In the genomic region with DNA sequence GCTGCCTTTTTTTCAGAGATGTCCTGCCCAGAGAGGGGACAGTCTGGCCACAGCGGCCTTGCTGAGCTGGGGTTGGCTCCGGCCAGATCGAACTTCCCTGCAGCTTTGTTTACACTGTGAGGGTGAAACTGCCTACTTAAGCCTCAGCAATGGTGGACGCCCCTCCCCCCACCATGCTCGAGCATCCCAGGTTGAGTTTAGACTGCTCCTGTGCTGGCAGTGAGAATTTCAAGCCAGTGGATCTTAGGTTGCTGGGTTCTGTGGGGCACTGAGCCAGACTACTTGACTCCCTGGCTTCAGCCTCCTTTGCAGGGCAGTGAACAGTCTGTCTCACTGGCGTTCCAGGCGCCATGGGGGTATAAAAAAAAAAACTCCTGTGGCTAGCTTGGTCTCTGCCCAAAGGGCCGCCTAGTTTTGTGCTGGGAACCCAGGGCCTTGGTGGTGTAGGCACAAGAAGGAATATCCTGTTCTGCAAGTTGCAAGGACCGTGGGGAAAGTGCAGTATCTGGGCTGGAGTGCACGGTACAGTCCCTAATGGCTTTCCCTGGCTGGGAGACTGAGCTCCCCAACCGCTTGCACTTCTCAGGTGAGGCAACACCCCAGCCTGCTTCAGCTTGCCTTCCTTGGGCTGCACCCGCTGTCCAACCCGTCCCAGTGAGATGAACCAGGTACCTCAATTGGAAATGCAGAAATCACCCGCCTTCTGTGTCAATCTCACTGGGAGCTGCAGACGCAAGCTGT, we compare ENCODE assay signal across 22 cellular contexts.
A peak's percentile ranks its signal among the peaks of the same experiment; 100 is the strongest.
DNase-seq lines count a peak whose midpoint lies in the region; ATAC-seq, FAIRE-seq and TF ChIP-seq lines count a peak whose summit lies in the region.
"Had no signal": no experiment of that assay in that cellular context is flagged by ENCODE, and none has a peak within 500 bp of the region (broad histone marks: within the 10 kb centered on the region; RNA-seq: fewer than 3 reads in every experiment).

No MANE protein-coding gene starts in this region.

- no peak for TF ChIP-seq CTCF in IMR-90 (conservative IDR thresholded peaks at IDR 0.05; ENCODE audit: low read depth, low read length)
- TF ChIP-seq CTCF in WTC11 (IDR thresholded peaks at IDR 0.05): no peak
- TF ChIP-seq CTCF in keratinocyte (optimal IDR thresholded peaks at IDR 0.05 in 1 of 3, IDR thresholded peaks at IDR 0.05 in 1 of 3, conservative IDR thresholded peaks at IDR 0.05 in 1 of 3; ENCODE audit: extremely low read depth in 1 of 3, insufficient read depth in 2 of 3, low read length in 3 of 3): no peak
- TF ChIP-seq CTCF in thyroid gland (IDR thresholded peaks at IDR 0.05): no peak
- no peak for TF ChIP-seq CTCF in CD14-positive monocyte (IDR thresholded peaks at IDR 0.05)
- no peak for TF ChIP-seq CTCF in Calu3 (IDR thresholded peaks at IDR 0.05; ENCODE audit: unreplicated experiment)

- DNase-seq in IMR-90 (no peak), WTC11 (ENCODE audit: low spot score) (peak; percentile 57), keratinocyte (ENCODE audit: low read depth, low spot score) (no peak), thyroid gland (peak; percentile 94 to 96), CD14-positive monocyte (ENCODE audit: low spot score) (no peak), Calu3 (no peak)
- DNase-seq in activated CD4-positive, alpha-beta memory T cell treated with anti-CD3 and anti-CD28 coated beads, Interleukin-2, amount 10 ng/mL, durations not matched to agents 7 days and 5 days: no peak
- DNase-seq: activated CD4-positive, alpha-beta T cell treated with anti-CD3 and anti-CD28 coated beads, Interleukin-2, amount 50 U/mL, for 4 hours; activated CD8-positive, alpha-beta memory T cell treated with anti-CD3 and anti-CD28 coated beads, Interleukin-2, amount 50 U/mL, for 48 hours; activated effector memory CD4-positive, alpha-beta T cell treated with anti-CD3 and anti-CD28 coated beads, Interleukin-2, amount 50 U/mL, for 16 hours; COR-L47; effector CD4-positive, alpha-beta T cell; HFFc6; Kasumi-1; left cardiac atrium; NCI-H1694; NCI-H226; Peyer's patch; stimulated activated CD4-positive, alpha-beta T cell treated with anti-CD3 and anti-CD28 coated beads, Interleukin-2, amount 100 ng/mL, for 24 hours had no signal

- H3K27ac ChIP-seq in IMR-90 (ENCODE audit: insufficient read depth, low read length): no peak overlapping the region
- no peak overlapping the region for H3K27ac ChIP-seq in keratinocyte (ENCODE audit: control insufficient read depth, insufficient read depth, low read length)
- peak overlapping the region; percentile 51 to 81 (median 61) for H3K27ac ChIP-seq in thyroid gland
- H3K27ac ChIP-seq: Peyer's patch had no signal

- H2BK5ac ChIP-seq in IMR-90 (ENCODE audit: low read depth, low read length, poor library complexity, severe bottlenecking): no peak overlapping the region

- H2AFZ ChIP-seq in IMR-90 (replicated peaks; ENCODE audit: low read length, poor library complexity) (no peak overlapping the region), keratinocyte (ENCODE audit: control insufficient read depth, low read length) (peak overlapping the region; percentile 78)

- H3K23ac ChIP-seq in IMR-90 (ENCODE audit: low read depth, low read length): no peak overlapping the region

- H3K9me3 Mint-ChIP-seq in WTC11 (peaks cover 28% of the 10 kb centered on the region), CD14-positive monocyte (peaks cover 5 to 15% (median 8%) of the 10 kb centered on the region in 7 donors), Calu3 (ENCODE audit: low read depth, unreplicated experiment) (peaks cover 20% of the 10 kb centered on the region)
- peaks cover 7% of the 10 kb centered on the region for H3K9me3 Mint-ChIP-seq in activated CD4-positive, alpha-beta memory T cell treated with anti-CD3 and anti-CD28 coated beads, Interleukin-2, amount 10 ng/mL, durations not matched to agents 7 days and 5 days

- intact Hi-C loops in IMR-90 (cut with micrococcal nuclease): no loop called here
- intact Hi-C loops in thyroid gland (cut with DNase I): no loop called here
- intact Hi-C loops in CD14-positive monocyte (cut with micrococcal nuclease): no loop called here
- intact Hi-C loops in Calu3 (cut with micrococcal nuclease; ENCODE audit: unreplicated experiment): no loop called here

- no peaks in the 10 kb centered on the region for H3K79me1 ChIP-seq in IMR-90 (ENCODE audit: low read depth in 1 of 2, low read length in 2 of 2)

- peaks cover 3% of the 10 kb centered on the region; the same call in 1 of the 2 replicates for H3K9me3 ChIP-seq in IMR-90 (ENCODE audit: control insufficient read depth, insufficient read depth, low read length)
- no peaks in the 10 kb centered on the region for H3K9me3 ChIP-seq in keratinocyte (ENCODE audit: control insufficient read depth, low read depth, low read length)
- H3K9me3 ChIP-seq in thyroid gland: no peaks in the 10 kb centered on the region
- H3K9me3 ChIP-seq: Peyer's patch had no signal

- no peak overlapping the region for H2BK15ac ChIP-seq in IMR-90 (ENCODE audit: low read depth, low read length)

- ATAC-seq in IMR-90 (ENCODE audit: low read depth): no peak
- peak; percentile 85 for ATAC-seq in WTC11
- ATAC-seq: stimulated activated effector memory CD8-positive, alpha-beta T cell treated with anti-CD3 and anti-CD28 coated beads, Interleukin-12 subunit alpha, Interleukin-12 subunit beta, amount 100 ng/mL, for 72 hours had no signal

- no peaks in the 10 kb centered on the region for H3K9me1 ChIP-seq in IMR-90 (ENCODE audit: insufficient read depth, low read length)
- H3K9me1 ChIP-seq in keratinocyte (ENCODE audit: control insufficient read depth, extremely low read depth, insufficient read depth, low read length): no peaks in the 10 kb centered on the region

- H3K18ac ChIP-seq in IMR-90 (ENCODE audit: low read depth, low read length): no peak overlapping the region

- dilution Hi-C loops in IMR-90 (cut with HindIII; ENCODE audit: low sequenced_read_pairs, unreplicated experiment) (no loop called here), keratinocyte (cut with MboI; ENCODE audit: extremely low pct_ligation_motif_present, low sequenced_read_pairs) (no loop called here)

- no peak overlapping the region for H3K4ac ChIP-seq in IMR-90 (ENCODE audit: low read depth, low read length)

- H3K4me2 ChIP-seq in IMR-90 (ENCODE audit: low read depth, low read length): no peak overlapping the region
- H3K4me2 ChIP-seq in keratinocyte (ENCODE audit: control insufficient read depth, extremely low read depth, insufficient read depth, low read depth, low read length): peak overlapping the region; percentile 39

- no peak overlapping the region for H4K8ac ChIP-seq in IMR-90 (ENCODE audit: low read depth in 2 of 2, low read length in 2 of 2)

- H3K27me3 Mint-ChIP-seq in WTC11 (ENCODE audit: low read depth) (peaks cover 6% of the 10 kb centered on the region), CD14-positive monocyte (ENCODE audit: low read depth in 3 of 3) (no peaks in the 10 kb centered on the region), Calu3 (ENCODE audit: unreplicated experiment) (no peaks in the 10 kb centered on the region)
- no peaks in the 10 kb centered on the region for H3K27me3 Mint-ChIP-seq in activated CD4-positive, alpha-beta memory T cell treated with anti-CD3 and anti-CD28 coated beads, Interleukin-2, amount 10 ng/mL, durations not matched to agents 7 days and 5 days

- H3K27ac Mint-ChIP-seq in WTC11 (no peak overlapping the region), CD14-positive monocyte (no peak overlapping the region), Calu3 (ENCODE audit: unreplicated experiment) (no peak overlapping the region)
- no peak overlapping the region for H3K27ac Mint-ChIP-seq in activated CD4-positive, alpha-beta memory T cell treated with anti-CD3 and anti-CD28 coated beads, Interleukin-2, amount 10 ng/mL, durations not matched to agents 7 days and 5 days
- H3K27ac Mint-ChIP-seq: HFFc6; stimulated activated effector memory CD8-positive, alpha-beta T cell treated with anti-CD3 and anti-CD28 coated beads, Interleukin-12 subunit alpha, Interleukin-12 subunit beta, amount 100 ng/mL, for 72 hours had no signal

- H3K79me2 ChIP-seq in keratinocyte (ENCODE audit: control insufficient read depth, insufficient read depth, low read length): no peaks in the 10 kb centered on the region

- H4K91ac ChIP-seq in IMR-90 (ENCODE audit: insufficient read depth, low read depth, low read length): no peak overlapping the region

- TF ChIP-seq POLR2A in IMR-90 (IDR thresholded peaks at IDR 0.05; ENCODE audit: low read depth, low read length) (no peak), thyroid gland (IDR thresholded peaks at IDR 0.05) (no peak)

- H3K36me3 ChIP-seq in IMR-90 (ENCODE audit: control insufficient read depth, insufficient read depth, low read length) (no peaks in the 10 kb centered on the region), keratinocyte (ENCODE audit: control insufficient read depth in 2 of 2, extremely low read depth in 1 of 2, insufficient read depth in 2 of 2, low read length in 2 of 2) (no peaks in the 10 kb centered on the region), thyroid gland (no peaks in the 10 kb centered on the region)
- H3K36me3 ChIP-seq: Peyer's patch had no signal

- 94% methylated on average over 3 of the region's 15 CpGs; no CpG with 5 or more reads in 1 of the 2 experiments for WGBS in IMR-90 (ENCODE audit: extremely low coverage in 2 of 2, insufficient read length in 1 of 2), 2 experiments
- whole genome bisulfite sequencing in thyroid gland, 2 donors: 48 to 51% methylated on average over 13 to 15 of the region's 15 CpGs

- no TSS peak for BruUV-seq in IMR-90 (replicated peaks; lab: Mats Ljungman, UMichigan)
- no TSS peak for BruUV-seq in Calu3 (replicated peaks; lab: Mats Ljungman, UMichigan)

- no peak overlapping the region for H2BK120ac ChIP-seq in IMR-90 (ENCODE audit: low read depth, low read length)

- no peak overlapping the region for H2BK20ac ChIP-seq in IMR-90 (ENCODE audit: low read depth, low read length)

- H4K20me1 ChIP-seq in IMR-90 (ENCODE audit: insufficient read depth, low read length) (no peaks in the 10 kb centered on the region), keratinocyte (ENCODE audit: control insufficient read depth, extremely low read depth, insufficient read depth, low read length) (no peaks in the 10 kb centered on the region)

- H3K4me1 ChIP-seq in IMR-90 (ENCODE audit: control insufficient read depth, insufficient read depth, low read length): no peaks in the 10 kb centered on the region
- peaks cover 4% of the 10 kb centered on the region for H3K4me1 ChIP-seq in keratinocyte (ENCODE audit: control insufficient read depth, extremely low read depth, insufficient read depth, low read length)
- peaks cover 4 to 13% of the 10 kb centered on the region in 2 donors for H3K4me1 ChIP-seq in thyroid gland
- H3K4me1 ChIP-seq: Peyer's patch had no signal

- H3K9ac ChIP-seq in IMR-90 (ENCODE audit: low read depth, low read length): no peak overlapping the region
- H3K9ac ChIP-seq in keratinocyte (ENCODE audit: control insufficient read depth, extremely low read depth, insufficient read depth, low read length): no peak overlapping the region

- no peak overlapping the region for H4K5ac ChIP-seq in IMR-90 (ENCODE audit: low read depth, low read length)

- H2AK5ac ChIP-seq in IMR-90 (ENCODE audit: low read depth, low read length): no peak overlapping the region

- no peak for TF ChIP-seq RAD21 in IMR-90 (IDR thresholded peaks at IDR 0.05; ENCODE audit: low read length)

- H3K4me3 ChIP-seq in IMR-90 (ENCODE audit: insufficient read depth, low read depth, low read length): no peak overlapping the region
- peak overlapping the region in 1 of 3 experiments; percentile 17 for H3K4me3 ChIP-seq in keratinocyte (ENCODE audit: control insufficient read depth in 2 of 3, extremely low read depth in 1 of 3, insufficient read depth in 2 of 3, low read depth in 1 of 3, low read length in 3 of 3)
- no peak overlapping the region for H3K4me3 ChIP-seq in thyroid gland (replicated peaks in 1 of 3)
- H3K4me3 ChIP-seq: Peyer's patch had no signal

- H2AK9ac ChIP-seq in IMR-90 (replicated peaks; ENCODE audit: low read depth, low read length, poor library complexity): peak overlapping the region; percentile 1

- in situ Hi-C loops in IMR-90 (cut with MboI; ENCODE audit: low sequenced_read_pairs): no loop called here

- H3K56ac ChIP-seq in IMR-90 (ENCODE audit: extremely low read depth, insufficient read depth, low read length): no peak overlapping the region

- no peak overlapping the region for H3K14ac ChIP-seq in IMR-90 (replicated peaks; ENCODE audit: low read depth, low read length)

- POLR2A ChIA-PET in IMR-90 (lab: Charles Lee; ENCODE audit: unreplicated experiment) (no interaction called here), WTC11 (lab: Charles Lee) (no interaction called here)
- POLR2A ChIA-PET in activated CD4-positive, alpha-beta memory T cell treated with anti-CD3 and anti-CD28 coated beads, Interleukin-2, amount 10 ng/mL, durations not matched to agents 7 days and 5 days (lab: Charles Lee): no interaction called here

- peaks cover 12% of the 10 kb centered on the region for H3K36me3 Mint-ChIP-seq in WTC11
- no peaks in the 10 kb centered on the region for H3K36me3 Mint-ChIP-seq in activated CD4-positive, alpha-beta memory T cell treated with anti-CD3 and anti-CD28 coated beads, Interleukin-2, amount 10 ng/mL, durations not matched to agents 7 days and 5 days (ENCODE audit: low read depth)
- H3K36me3 Mint-ChIP-seq in CD14-positive monocyte: no peaks in the 10 kb centered on the region
- H3K36me3 Mint-ChIP-seq in Calu3 (ENCODE audit: insufficient read depth, unreplicated experiment): peaks cover 37% of the 10 kb centered on the region
- H3K36me3 Mint-ChIP-seq: stimulated activated effector memory CD8-positive, alpha-beta T cell treated with anti-CD3 and anti-CD28 coated beads, Interleukin-12 subunit alpha, Interleukin-12 subunit beta, amount 100 ng/mL, for 72 hours had no signal

- CTCF ChIA-PET in IMR-90 (lab: Yijun Ruan, JAX) (interaction anchor here (0.7 kb wide), 1 partner anchor 200 kb away, joined by 3 read pairs; no protein-coding TSS in a partner anchor), WTC11 (lab: Charles Lee) (interaction anchor here (1.2 to 1.8 kb wide), 2 partner anchors 22 to 301 kb away, joined by 3 to 4 read pairs; no protein-coding TSS in a partner anchor), Calu3 (lab: Charles Lee) (interaction anchor here (0.6 kb wide), 1 partner anchor 390 kb away, joined by 4 read pairs; no protein-coding TSS in a partner anchor)
- CTCF ChIA-PET in activated CD4-positive, alpha-beta memory T cell treated with anti-CD3 and anti-CD28 coated beads, Interleukin-2, amount 10 ng/mL, durations not matched to agents 7 days and 5 days (lab: Charles Lee): no interaction called here

- FAIRE-seq in keratinocyte (lab: Jason Lieb, UNC): peak; percentile 55
- FAIRE-seq: GM19239, HTR-8/SVneo had no signal

- no peak overlapping the region for H3K4me3 Mint-ChIP-seq in WTC11
- no peak overlapping the region for H3K4me3 Mint-ChIP-seq in activated CD4-positive, alpha-beta memory T cell treated with anti-CD3 and anti-CD28 coated beads, Interleukin-2, amount 10 ng/mL, durations not matched to agents 7 days and 5 days
- H3K4me3 Mint-ChIP-seq in CD14-positive monocyte: no peak overlapping the region
- no peak overlapping the region for H3K4me3 Mint-ChIP-seq in Calu3 (ENCODE audit: low read depth, unreplicated experiment)
- H3K4me3 Mint-ChIP-seq: HFFc6; stimulated activated effector memory CD8-positive, alpha-beta T cell treated with anti-CD3 and anti-CD28 coated beads, Interleukin-12 subunit alpha, Interleukin-12 subunit beta, amount 100 ng/mL, for 72 hours had no signal

- no peaks in the 10 kb centered on the region for H3K27me3 ChIP-seq in IMR-90 (ENCODE audit: control insufficient read depth, insufficient read depth, low read length)
- no peaks in the 10 kb centered on the region for H3K27me3 ChIP-seq in keratinocyte (ENCODE audit: control insufficient read depth, extremely low read depth, insufficient read depth, low read length)
- H3K27me3 ChIP-seq in thyroid gland: no peaks in the 10 kb centered on the region
- H3K27me3 ChIP-seq: Peyer's patch had no signal

- peaks cover 8% of the 10 kb centered on the region; the same call in 1 of the 2 replicates for H3K4me1 Mint-ChIP-seq in WTC11
- no peaks in the 10 kb centered on the region for H3K4me1 Mint-ChIP-seq in activated CD4-positive, alpha-beta memory T cell treated with anti-CD3 and anti-CD28 coated beads, Interleukin-2, amount 10 ng/mL, durations not matched to agents 7 days and 5 days
- no peaks in the 10 kb centered on the region for H3K4me1 Mint-ChIP-seq in CD14-positive monocyte
- H3K4me1 Mint-ChIP-seq in Calu3 (ENCODE audit: low read depth, unreplicated experiment): no peaks in the 10 kb centered on the region
- H3K4me1 Mint-ChIP-seq: stimulated activated effector memory CD8-positive, alpha-beta T cell treated with anti-CD3 and anti-CD28 coated beads, Interleukin-12 subunit alpha, Interleukin-12 subunit beta, amount 100 ng/mL, for 72 hours had no signal

Comparison
In these comparisons a context has a peak if more than half of its experiments do, and no peak if none do; other contexts are left out.
1. DNase-seq: peak in WTC11 (single experiment) and thyroid gland (2 of 2); none in IMR-90 (single experiment), keratinocyte (single experiment), activated CD4-positive, alpha-beta memory T cell treated with anti-CD3 and anti-CD28 coated beads, Interleukin-2, amount 10 ng/mL, durations not matched to agents 7 days and 5 days (single experiment), CD14-positive monocyte (single experiment) and Calu3 (single experiment).
2. H3K27ac ChIP-seq: peak in thyroid gland (3 of 3); none in IMR-90 (single experiment) and keratinocyte (single experiment).